Comparison of ENCODE assay signal across 29 cellular contexts in the genomic region with DNA sequence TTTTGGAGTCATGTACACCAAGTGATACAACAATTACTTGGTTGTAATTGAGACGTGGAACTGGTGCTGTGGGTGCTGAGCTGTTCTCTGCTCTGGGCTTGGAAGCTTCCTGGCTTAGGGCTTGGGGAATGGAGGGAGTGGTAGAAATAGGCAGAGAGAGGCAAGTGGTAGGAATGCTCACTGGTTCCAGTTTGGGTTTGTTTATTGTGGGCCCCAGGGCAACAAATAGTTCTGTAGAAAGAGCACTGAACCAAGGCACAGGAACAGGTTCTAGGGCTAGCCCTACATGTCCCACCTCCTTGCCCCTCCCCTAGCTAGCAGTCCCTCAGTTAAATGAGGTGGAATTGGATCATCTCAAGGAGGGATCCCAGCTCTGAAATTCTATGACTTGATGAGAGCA.
"Had no signal": no experiment of that assay in that cellular context is flagged by ENCODE, and none has a peak within 500 bp of the region (broad histone marks: within the 10 kb centered on the region; RNA-seq: fewer than 3 reads in every experiment).

No MANE protein-coding gene starts in this region.

- H3K36me3 ChIP-seq: breast epithelium, cardiac muscle cell, colonic mucosa, esophagus squamous epithelium had no signal

- H3K4me3 ChIP-seq: breast epithelium, cardiac muscle cell, colonic mucosa, esophagus squamous epithelium, gastroesophageal sphincter had no signal

- H3K4me1 Mint-ChIP-seq: activated CD4-positive, alpha-beta memory T cell treated with anti-CD3 and anti-CD28 coated beads, Interleukin-2, amount 10 ng/mL, durations not matched to agents 7 days and 5 days; activated CD4-positive, alpha-beta T cell treated with anti-CD3 and anti-CD28 coated beads, Interleukin-2, amount 10 ng/mL, durations not matched to agents 7 days and 5 days; activated T-helper 17 cell treated with anti-CD3 and anti-CD28 coated beads, Interleukin-2, amount 50 U/mL, for 72 hours had no signal

- H3K4me1 ChIP-seq: breast epithelium, colonic mucosa, esophagus squamous epithelium had no signal

- H3K9me3 ChIP-seq: breast epithelium, colonic mucosa, esophagus squamous epithelium, gastroesophageal sphincter had no signal

- H3K27ac Mint-ChIP-seq: activated CD4-positive, alpha-beta memory T cell treated with anti-CD3 and anti-CD28 coated beads, Interleukin-2, amount 10 ng/mL, durations not matched to agents 7 days and 5 days; activated CD4-positive, alpha-beta T cell treated with anti-CD3 and anti-CD28 coated beads, Interleukin-2, amount 10 ng/mL, durations not matched to agents 7 days and 5 days; activated naive CD8-positive, alpha-beta T cell; activated T-cell treated with anti-CD3 and anti-CD28 coated beads, Interleukin-2, amount 50 U/mL, for 24 hours; activated T-helper 17 cell treated with anti-CD3 and anti-CD28 coated beads, Interleukin-2, amount 50 U/mL, for 72 hours; brain had no signal

- ATAC-seq: activated T-helper 17 cell treated with anti-CD3 and anti-CD28 coated beads, Interleukin-2, amount 50 U/mL, for 72 hours; gastroesophageal sphincter had no signal

- H3K36me3 Mint-ChIP-seq: activated naive CD8-positive, alpha-beta T cell; brain had no signal

- H3K27me3 Mint-ChIP-seq: brain had no signal

- DNase-seq: activated CD4-positive, alpha-beta memory T cell treated with anti-CD3 and anti-CD28 coated beads, Interleukin-2, amount 10 ng/mL, durations not matched to agents 7 days and 5 days; activated CD4-positive, alpha-beta T cell treated with anti-CD3 and anti-CD28 coated beads for 4 hours; activated CD4-positive, alpha-beta T cell treated with anti-CD3 and anti-CD28 coated beads, Interleukin-2, amount 10 ng/mL, durations not matched to agents 7 days and 5 days; activated CD4-positive, alpha-beta T cell treated with anti-CD3 and anti-CD28 coated beads, Interleukin-2, amount 50 U/mL, for 4 hours; activated CD4-positive, CD25-positive, alpha-beta regulatory T cell; activated CD4-positive, CD25-positive, alpha-beta regulatory T cell treated with anti-CD3 and anti-CD28 coated beads, Interleukin-2, amount 50 U/mL, for 72 hours; activated CD8-positive, alpha-beta memory T cell treated with anti-CD3 and anti-CD28 coated beads, Interleukin-2, amount 50 U/mL, for 48 hours; activated effector memory CD4-positive, alpha-beta T cell treated with Interleukin-2 at 50 U/mL for 16 hours; activated gamma-delta T cell treated with Interleukin-2 at 50 U/mL for 16 hours; activated naive CD4-positive, alpha-beta T cell treated with anti-CD3 and anti-CD28 coated beads, Interleukin-2, amount 50 U/mL, for 16 hours; activated naive CD4-positive, alpha-beta T cell treated with Interleukin-2 at 50 U/mL for 16 hours; activated T-cell treated with anti-CD3 and anti-CD28 coated beads for 4 hours; activated T-cell treated with anti-CD3 and anti-CD28 coated beads, Interleukin-2, amount 50 U/mL, for 24 hours; amygdala; aorta; central memory CD4-positive, alpha-beta T cell; cerebellar nuclear complex; colonic mucosa; effector CD8-positive, alpha-beta T cell; esophagus squamous epithelium; foreskin melanocyte; T-helper 2 cell had no signal

- H3K9me3 Mint-ChIP-seq: activated CD4-positive, alpha-beta memory T cell treated with anti-CD3 and anti-CD28 coated beads, Interleukin-2, amount 10 ng/mL, durations not matched to agents 7 days and 5 days; activated CD4-positive, alpha-beta T cell treated with anti-CD3 and anti-CD28 coated beads, Interleukin-2, amount 10 ng/mL, durations not matched to agents 7 days and 5 days; activated T-cell treated with anti-CD3 and anti-CD28 coated beads, Interleukin-2, amount 50 U/mL, for 24 hours; activated T-helper 17 cell treated with anti-CD3 and anti-CD28 coated beads, Interleukin-2, amount 50 U/mL, for 72 hours; brain had no signal

- H3K27me3 ChIP-seq: breast epithelium, cardiac muscle cell, colonic mucosa, gastroesophageal sphincter had no signal

- H3K4me3 Mint-ChIP-seq: activated CD4-positive, alpha-beta memory T cell treated with anti-CD3 and anti-CD28 coated beads, Interleukin-2, amount 10 ng/mL, durations not matched to agents 7 days and 5 days; activated CD4-positive, alpha-beta T cell treated with anti-CD3 and anti-CD28 coated beads, Interleukin-2, amount 10 ng/mL, durations not matched to agents 7 days and 5 days; activated naive CD8-positive, alpha-beta T cell; activated T-cell treated with anti-CD3 and anti-CD28 coated beads, Interleukin-2, amount 50 U/mL, for 24 hours; activated T-helper 17 cell treated with anti-CD3 and anti-CD28 coated beads, Interleukin-2, amount 50 U/mL, for 72 hours; brain had no signal

- H3K27ac ChIP-seq: breast epithelium, cardiac muscle cell, colonic mucosa, epithelial cell of prostate, esophagus squamous epithelium, gastroesophageal sphincter had no signal
